In genomic region chr12:89364631-89365030, GRCh38 we compare ENCODE assay signal across 26 cellular contexts.
"Had no signal": no experiment of that assay in that cellular context is flagged by ENCODE, and none has a peak within 500 bp of the region (broad histone marks: within the 10 kb centered on the region; RNA-seq: fewer than 3 reads in every experiment).

No MANE protein-coding gene starts in this region.

- H3K27me3 ChIP-seq: adrenal gland, body of pancreas, breast epithelium, Peyer's patch had no signal

- H3K4me2 ChIP-seq: KMS-11 had no signal

- H3K27ac Mint-ChIP-seq: activated CD4-positive, alpha-beta T cell treated with anti-CD3 and anti-CD28 coated beads, Interleukin-2, amount 10 ng/mL, durations not matched to agents 24 days and 14 days; activated CD8-positive, alpha-beta T cell treated with anti-CD3 and anti-CD28 coated beads for 36 hours; activated naive CD4-positive, alpha-beta T cell treated with anti-CD3 and anti-CD28 coated beads for 36 hours; activated naive CD4-positive, alpha-beta T cell treated with anti-CD3 and anti-CD28 coated beads, Interleukin-2, amount 50 U/mL, for 72 hours; activated T-cell treated with anti-CD3 and anti-CD28 coated beads, Interleukin-2, amount 50 U/mL, for 24 hours; activated T-helper 2 cell treated with anti-CD3 and anti-CD28 coated beads, Interferon-gamma antibody, Interleukin-2, Interleukin-4, amounts not matched to agents 10 μg/mL and 5 μg/mL and 100 μg/mL, durations not matched to agents 14 hours and 24 hours and 36 hours had no signal

- H3K9me3 Mint-ChIP-seq: activated CD4-positive, alpha-beta T cell treated with anti-CD3 and anti-CD28 coated beads, Interleukin-2, amount 10 ng/mL, durations not matched to agents 24 days and 14 days; activated CD8-positive, alpha-beta T cell treated with anti-CD3 and anti-CD28 coated beads for 36 hours; activated naive CD4-positive, alpha-beta T cell treated with anti-CD3 and anti-CD28 coated beads for 36 hours; activated naive CD4-positive, alpha-beta T cell treated with anti-CD3 and anti-CD28 coated beads, Interleukin-2, amount 50 U/mL, for 72 hours; activated T-cell treated with anti-CD3 and anti-CD28 coated beads, Interleukin-2, amount 50 U/mL, for 24 hours; activated T-helper 2 cell treated with anti-CD3 and anti-CD28 coated beads, Interferon-gamma antibody, Interleukin-2, Interleukin-4, amounts not matched to agents 10 μg/mL and 5 μg/mL and 100 μg/mL, durations not matched to agents 14 hours and 24 hours and 36 hours had no signal

- FAIRE-seq: astrocyte had no signal

- H3K27ac ChIP-seq: adrenal gland, body of pancreas, breast epithelium, KMS-11, WERI-Rb-1 had no signal

- H3K9me3 ChIP-seq: adrenal gland, body of pancreas, breast epithelium, Peyer's patch had no signal

- H3K4me3 Mint-ChIP-seq: activated CD4-positive, alpha-beta T cell treated with anti-CD3 and anti-CD28 coated beads, Interleukin-2, amount 10 ng/mL, durations not matched to agents 24 days and 14 days; activated CD8-positive, alpha-beta T cell treated with anti-CD3 and anti-CD28 coated beads for 36 hours; activated naive CD4-positive, alpha-beta T cell treated with anti-CD3 and anti-CD28 coated beads for 36 hours; activated T-cell treated with anti-CD3 and anti-CD28 coated beads, Interleukin-2, amount 50 U/mL, for 24 hours had no signal

- H3K4me3 ChIP-seq: adrenal gland, body of pancreas, breast epithelium, Peyer's patch had no signal

- H3K36me3 Mint-ChIP-seq: activated naive CD4-positive, alpha-beta T cell treated with anti-CD3 and anti-CD28 coated beads, Interleukin-2, amount 50 U/mL, for 72 hours had no signal

- ATAC-seq: activated CD8-positive, alpha-beta T cell treated with anti-CD3 and anti-CD28 coated beads for 36 hours; activated naive CD4-positive, alpha-beta T cell treated with anti-CD3 and anti-CD28 coated beads, Interleukin-2, amount 50 U/mL, for 72 hours; body of pancreas had no signal

- DNase-seq: activated CD4-positive, alpha-beta T cell treated with anti-CD3 and anti-CD28 coated beads, Interleukin-2, amount 10 ng/mL, durations not matched to agents 24 days and 14 days; activated CD4-positive, alpha-beta T cell treated with anti-CD3 and anti-CD28 coated beads, Interleukin-2, amount 50 U/mL, for 4 hours; activated CD8-positive, alpha-beta T cell treated with anti-CD3 and anti-CD28 coated beads for 36 hours; activated gamma-delta T cell treated with Interleukin-2 at 50 U/mL for 16 hours; activated naive CD4-positive, alpha-beta T cell treated with anti-CD3 and anti-CD28 coated beads for 36 hours; activated T-cell treated with anti-CD3 and anti-CD28 coated beads, Interleukin-2, amount 50 U/mL, for 24 hours; adrenal gland; body of pancreas; cerebellar nuclear complex; NCI-H1048; NCI-H1105 treated with DMSO at 0.1 percent for 48 hours; NCI-H1436; NCI-H1694 treated with DMSO at 0.1 percent for 48 hours; NCI-H2029; NCI-H345; NCI-H524 treated with DMSO at 0.1 percent for 48 hours; Peyer's patch; RPMI8226; SIG-M5; T1000; WERI-Rb-1 had no signal

- H3K4me1 ChIP-seq: adrenal gland, breast epithelium had no signal

- H3K36me3 ChIP-seq: adrenal gland, breast epithelium, Peyer's patch, WERI-Rb-1 had no signal

- H3K9ac ChIP-seq: KMS-11 had no signal
